15 cellular contexts compared by ENCODE assay signal in genomic region chr7:116616555-116617059, GRCh38. TPM values are rescaled to one million over a fixed set of nuclear protein-coding genes. Genes with fewer than 3 reads are reported as not detected.
A peak's percentile ranks its signal among the peaks of the same experiment; 100 is the strongest.
DNase-seq lines count a peak whose midpoint lies in the region; ATAC-seq and TF ChIP-seq lines count a peak whose summit lies in the region.
"Had no signal": no experiment of that assay in that cellular context is flagged by ENCODE, and none has a peak within 500 bp of the region (broad histone marks: within the 10 kb centered on the region; RNA-seq: fewer than 3 reads in every experiment).

No MANE protein-coding gene starts in this region.

- H3K27ac Mint-ChIP-seq in endodermal cell, result no peak overlapping the region
- H3K27ac Mint-ChIP-seq: activated naive CD4-positive, alpha-beta T cell treated with anti-CD3 and anti-CD28 coated beads, Interleukin-2, amount 10 ng/mL, durations not matched to agents 7 days and 5 days; CD14-positive monocyte had no signal

- TF ChIP-seq CTCF in HCT116 (IDR thresholded peaks at IDR 0.05 in 2 of 3, conservative IDR thresholded peaks at IDR 0.05 in 1 of 3; ENCODE audit: borderline replicate concordance in 1 of 3, insufficient read depth in 1 of 3, low read depth in 2 of 3, low read length in 2 of 3) (no peak), fibroblast of pulmonary artery (IDR thresholded peaks at IDR 0.05; ENCODE audit: low read length, missing control alignments) (no peak), endodermal cell (conservative IDR thresholded peaks at IDR 0.05) (no peak)

- H3K27me3 Mint-ChIP-seq in endodermal cell (ENCODE audit: insufficient read depth), result no peaks in the 10 kb centered on the region
- H3K27me3 Mint-ChIP-seq: activated naive CD4-positive, alpha-beta T cell treated with anti-CD3 and anti-CD28 coated beads, Interleukin-2, amount 10 ng/mL, durations not matched to agents 7 days and 5 days had no signal

- H3K36me3 ChIP-seq in HCT116 (ENCODE audit: control insufficient read depth in 1 of 2, insufficient read depth in 2 of 2, low read length in 2 of 2) (no peaks in the 10 kb centered on the region), SJSA1 (no peaks in the 10 kb centered on the region), endodermal cell (ENCODE audit: control insufficient read depth, insufficient read depth, low read length) (no peaks in the 10 kb centered on the region)

- no peaks in the 10 kb centered on the region for H3K9me2 ChIP-seq in HCT116 (ENCODE audit: insufficient read depth)

- RAD21 ChIA-PET in HCT116 (lab: Charles Lee; ENCODE audit: low non-redundant PET in 1 of 2, low total read pairs in 2 of 2, uncharacterized antibody in 2 of 2, unreplicated experiment in 2 of 2), result no interaction called here

- no TSS peak for BruUV-seq in HCT116 (replicated peaks; lab: Mats Ljungman, UMichigan)

- no peak overlapping the region for H3K27ac ChIP-seq in HCT116 (ENCODE audit: low read depth, low read length)
- peak overlapping the region; percentile 1; the same call in 1 of the 2 replicates for H3K27ac ChIP-seq in SJSA1
- H3K27ac ChIP-seq in endodermal cell (ENCODE audit: low read depth, low read length), result no peak overlapping the region
- H3K27ac ChIP-seq: RWPE1 had no signal

- H3K4me2 ChIP-seq in HCT116 (ENCODE audit: low read length), result peak overlapping the region; percentile 28

- no peak overlapping the region for H3K4me3 Mint-ChIP-seq in endodermal cell
- H3K4me3 Mint-ChIP-seq: activated naive CD4-positive, alpha-beta T cell treated with anti-CD3 and anti-CD28 coated beads, Interleukin-2, amount 10 ng/mL, durations not matched to agents 7 days and 5 days had no signal

- H3K4me1 ChIP-seq in HCT116 (ENCODE audit: control insufficient read depth in 1 of 2, insufficient read depth in 2 of 2, low read length in 2 of 2) (peaks cover 0 to 15% of the 10 kb centered on the region in 2 experiments; a peak in 2 of 4 replicates), SJSA1 (replicated peaks) (peaks cover 14% of the 10 kb centered on the region), endodermal cell (ENCODE audit: control insufficient read depth, insufficient read depth, low read length) (no peaks in the 10 kb centered on the region)

- intact Hi-C loops in HCT116 (cut with micrococcal nuclease), result no loop called here

- CTCF ChIA-PET in HCT116 (lab: Charles Lee), result interaction anchor here (1.0 kb wide), 1 partner anchor 25 kb away, joined by 6 read pairs; no protein-coding TSS in a partner anchor

- ATAC-seq in HCT116 (peak; percentile 69), HG02588 (IDR thresholded peaks at IDR 0.05; ENCODE audit: unreplicated experiment) (no peak)

- TF ChIP-seq RAD21 in HCT116 (IDR thresholded peaks at IDR 0.05; ENCODE audit: low read depth), result no peak

- no peaks in the 10 kb centered on the region for H3K36me3 Mint-ChIP-seq in endodermal cell (ENCODE audit: low read depth)
- H3K36me3 Mint-ChIP-seq: activated naive CD4-positive, alpha-beta T cell treated with anti-CD3 and anti-CD28 coated beads, Interleukin-2, amount 10 ng/mL, durations not matched to agents 7 days and 5 days had no signal

- H3K4me3 ChIP-seq in HCT116 (replicated peaks in 1 of 2; ENCODE audit: low read depth in 1 of 2, low read length in 2 of 2), result no peak overlapping the region
- H3K4me3 ChIP-seq in SJSA1, result no peak overlapping the region
- H3K4me3 ChIP-seq in fibroblast of pulmonary artery (replicated peaks; ENCODE audit: low read depth, low read length), result no peak overlapping the region
- no peak overlapping the region for H3K4me3 ChIP-seq in endodermal cell (ENCODE audit: low read length)
- H3K4me3 ChIP-seq: lung had no signal

- DNase-seq in HCT116 (ENCODE audit: low read depth, low spot score), result no peak
- DNase-seq in SJSA1 (ENCODE audit: low read depth in 1 of 2, low spot score in 2 of 2), result peak in 1 of 2 experiments; percentile 42
- DNase-seq in fibroblast of pulmonary artery (ENCODE audit: low read depth), result peak; percentile 77
- peak; percentile 71 for DNase-seq in renal cortical epithelial cell (ENCODE audit: low read depth)
- DNase-seq in endodermal cell, result no peak
- DNase-seq in midbrain (lab: John Stamatoyannopoulos, UW), result no peak
- DNase-seq: activated CD8-positive, alpha-beta memory T cell treated with anti-CD3 and anti-CD28 coated beads for 24 hours; activated naive CD4-positive, alpha-beta T cell treated with anti-CD3 and anti-CD28 coated beads, Interleukin-2, amount 10 ng/mL, durations not matched to agents 7 days and 5 days; caudate nucleus; NCI-H1092 treated with DMSO at 0.1 percent for 48 hours; small intestine had no signal

- no peaks in the 10 kb centered on the region for H3K9me3 ChIP-seq in HCT116 (ENCODE audit: control insufficient read depth in 1 of 2, insufficient read depth in 1 of 2, low read depth in 1 of 2, low read length in 2 of 2)
- H3K9me3 ChIP-seq in SJSA1 (replicated peaks), result no peaks in the 10 kb centered on the region
- H3K9me3 ChIP-seq in endodermal cell (ENCODE audit: control insufficient read depth, low read length), result no peaks in the 10 kb centered on the region

- H3K9me3 Mint-ChIP-seq in endodermal cell, result peaks cover 6% of the 10 kb centered on the region
- H3K9me3 Mint-ChIP-seq: activated naive CD4-positive, alpha-beta T cell treated with anti-CD3 and anti-CD28 coated beads, Interleukin-2, amount 10 ng/mL, durations not matched to agents 7 days and 5 days had no signal

- H2AFZ ChIP-seq in HCT116 (ENCODE audit: low read depth, low read length, poor library complexity, severe bottlenecking), result peak overlapping the region; percentile 38

- no peak for TF ChIP-seq POLR2A in HCT116 (IDR thresholded peaks at IDR 0.05; ENCODE audit: borderline replicate concordance, extremely low read depth, insufficient read depth, insufficient read length)

- POLR2A ChIA-PET in HCT116 (lab: Charles Lee), result no interaction called here

- H3K9ac ChIP-seq in HCT116 (ENCODE audit: low read length) (no peak overlapping the region), endodermal cell (ENCODE audit: extremely low read depth, low read length, poor library complexity, severe bottlenecking) (no peak overlapping the region)

- peaks cover 3% of the 10 kb centered on the region for H3K4me1 Mint-ChIP-seq in endodermal cell
- H3K4me1 Mint-ChIP-seq: activated naive CD4-positive, alpha-beta T cell treated with anti-CD3 and anti-CD28 coated beads, Interleukin-2, amount 10 ng/mL, durations not matched to agents 7 days and 5 days had no signal

- H3K79me2 ChIP-seq in HCT116 (ENCODE audit: insufficient read depth, low read length), result no peaks in the 10 kb centered on the region

- 6 to 16% methylated on average over 2 of the region's 2 CpGs for WGBS in endodermal cell (ENCODE audit: insufficient coverage in 1 of 2, insufficient read length in 1 of 2), 2 experiments

- H4K20me1 ChIP-seq in HCT116 (ENCODE audit: insufficient read depth), result no peaks in the 10 kb centered on the region

- H3K27me3 ChIP-seq in HCT116 (ENCODE audit: insufficient read depth, low read length) (no peaks in the 10 kb centered on the region), SJSA1 (replicated peaks) (no peaks in the 10 kb centered on the region), endodermal cell (ENCODE audit: control insufficient read depth, insufficient read depth, low read length, poor library complexity, severe bottlenecking) (no peaks in the 10 kb centered on the region)

TF ChIP-seq in HCT116, 20 proteins besides CTCF, POLR2A, EP300 and RAD21:
- TF ChIP-seq ELF1 (IDR thresholded peaks at IDR 0.05; ENCODE audit: borderline replicate concordance, low read depth) (no peak), SRF (IDR thresholded peaks at IDR 0.05; ENCODE audit: low read depth) (peak; percentile 86), SP1 (IDR thresholded peaks at IDR 0.05; ENCODE audit: low read depth) (peak; percentile 17; the same call in 1 of the 2 replicates), JUND (IDR thresholded peaks at IDR 0.05) (peak; percentile 27; the same call in 1 of the 2 replicates), POLR2AphosphoS5 (IDR thresholded peaks at IDR 0.05; ENCODE audit: low read depth, low read length) (no peak), FOSL1 (IDR thresholded peaks at IDR 0.05; ENCODE audit: low read depth) (peak; percentile 47), TCF7L2 (IDR thresholded peaks at IDR 0.05; ENCODE audit: borderline replicate concordance, extremely low read depth, insufficient read depth, insufficient read length) (no peak)

RNA-seq across cellular contexts. Expression of gene MET, which starts 55.4 kb away (rescaled TPM):
- total RNA-seq in HCT116 (2021; ENCODE audit: unreplicated experiment) (200 TPM), renal cortical epithelial cell (217 and 255 TPM in 2 replicates), endodermal cell (1 to 10 TPM; 2.5 to 7.3 TPM)
- 71.3 and 91.7 TPM in 2 replicates for polyA plus RNA-seq in HCT116 (2012)
- total RNA-seq in SJSA1 (2014; rRNA removed; shearing (Covaris generic)), result 5.2 and 8.3 TPM in 2 replicates
- polyA plus RNA-seq in endodermal cell (2013, experiment 1 of 2), result 0.93 TPM
- polyA plus RNA-seq in endodermal cell (2013, experiment 2 of 2), result 0.58 TPM
- polyA plus RNA-seq: CD14-positive monocyte had no signal

Comparison
In these comparisons a context has a peak if more than half of its experiments do, and no peak if none do; other contexts are left out.
1. DNase-seq: peak in fibroblast of pulmonary artery (single experiment) and renal cortical epithelial cell (single experiment); none in HCT116 (single experiment), endodermal cell (single experiment) and midbrain (single experiment).
2. RNA of gene MET, which starts 55.4 kb away (total RNA-seq): 217 to 255 TPM in renal cortical epithelial cell and 200 TPM in HCT116 (single experiment); 5.2 to 8.3 TPM in SJSA1 and 2.5 to 7.3 TPM in endodermal cell; every median in the first group is over 10 times any median in the second.